8 cellular contexts compared by ENCODE assay signal in the genomic region with DNA sequence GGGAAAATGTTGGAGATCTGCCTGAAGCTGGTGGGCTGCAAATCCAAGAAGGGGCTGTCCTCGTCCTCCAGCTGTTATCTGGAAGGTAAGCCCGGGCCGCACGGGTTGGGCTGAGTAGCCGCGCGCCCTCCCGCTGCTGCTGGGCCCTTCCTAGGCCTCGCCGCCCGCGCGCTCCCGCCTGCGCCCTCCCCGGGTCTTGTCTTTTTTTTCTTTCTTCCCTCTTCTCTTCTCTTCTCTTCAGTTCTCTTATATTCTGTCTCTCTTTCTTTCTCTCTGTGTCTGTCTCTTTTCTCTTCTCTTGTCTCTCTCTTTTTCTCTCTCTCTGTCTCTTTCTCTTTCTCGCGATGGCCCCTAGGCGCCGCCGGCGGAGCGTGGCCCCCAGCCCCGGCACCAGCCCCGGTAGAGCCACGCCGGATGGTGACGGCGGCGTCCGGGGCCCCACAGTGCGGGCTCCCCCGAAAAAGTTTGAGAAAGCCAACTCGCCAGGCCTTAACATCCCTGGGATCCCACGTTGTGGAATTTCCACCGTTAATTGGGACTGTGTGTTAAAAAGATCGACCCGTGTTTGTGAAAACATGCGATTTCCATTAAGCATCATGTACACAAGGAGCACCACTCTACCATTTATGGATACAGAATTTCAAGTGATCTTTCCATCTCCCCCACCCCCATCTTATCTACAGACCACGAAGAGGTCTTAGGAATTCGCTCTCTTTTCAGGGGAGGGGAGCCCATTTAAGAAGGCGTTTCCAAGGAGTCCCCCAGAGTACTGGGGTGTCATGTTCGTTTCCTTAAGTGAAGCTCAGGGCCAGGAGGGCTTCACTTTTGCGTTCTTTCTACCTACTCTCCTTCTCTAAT. TPM values are rescaled to one million over a fixed set of nuclear protein-coding genes. Genes with fewer than 3 reads are reported as not detected.
DNase-seq lines count a peak whose midpoint lies in the region; ATAC-seq and TF ChIP-seq lines count a peak whose summit lies in the region.

No MANE protein-coding gene starts in this region.

- H3K4me3 Mint-ChIP-seq in CD4-positive, CD25-positive, alpha-beta regulatory T cell, result peak overlapping the region; percentile 75 to 96 (median 89)
- H3K4me3 Mint-ChIP-seq in endothelial cell (ENCODE audit: unreplicated experiment), result peak overlapping the region; percentile 99

- peaks cover 16% of the 10 kb centered on the region for H3K4me1 ChIP-seq in CD4-positive, CD25-positive, alpha-beta regulatory T cell (ENCODE audit: control insufficient read depth, insufficient read depth, low read length, poor library complexity, severe bottlenecking)
- peaks cover 19 to 31% of the 10 kb centered on the region in 2 donors for H3K4me1 ChIP-seq in mucosa of rectum (ENCODE audit: control insufficient read depth in 2 of 2, insufficient read depth in 2 of 2, low read length in 2 of 2)

- H3K27ac Mint-ChIP-seq in CD4-positive, CD25-positive, alpha-beta regulatory T cell, result peak overlapping the region; percentile 40 to 81 (median 49)
- H3K27ac Mint-ChIP-seq in endothelial cell (ENCODE audit: unreplicated experiment), result peak overlapping the region; percentile 97

- DNase-seq in CD4-positive, CD25-positive, alpha-beta regulatory T cell, result peak in 2 of 3 donors; percentile 9 to 54
- peak; percentile 62 for DNase-seq in activated CD4-positive, alpha-beta T cell treated with anti-CD3 and anti-CD28 coated beads for 48 hours
- DNase-seq in endothelial cell (ENCODE audit: low spot score) (peak; percentile 32), substantia nigra (lab: John Stamatoyannopoulos, UW) (peak in 13 of 49 donors; percentile 32 to 79 (median 64))

- peaks cover 0 to 2% (median 0%) of the 10 kb centered on the region in 7 donors for H3K9me3 Mint-ChIP-seq in CD4-positive, CD25-positive, alpha-beta regulatory T cell
- H3K9me3 Mint-ChIP-seq in endothelial cell (ENCODE audit: unreplicated experiment), result no peaks in the 10 kb centered on the region

- H3K4me1 Mint-ChIP-seq in CD4-positive, CD25-positive, alpha-beta regulatory T cell, result peaks cover 7 to 39% (median 35%) of the 10 kb centered on the region in 4 donors
- peaks cover 54% of the 10 kb centered on the region for H3K4me1 Mint-ChIP-seq in endothelial cell (ENCODE audit: unreplicated experiment)

- H3K27me3 Mint-ChIP-seq in CD4-positive, CD25-positive, alpha-beta regulatory T cell, result peaks cover 10% of the 10 kb centered on the region
- H3K27me3 Mint-ChIP-seq in endothelial cell (ENCODE audit: unreplicated experiment), result peaks cover 8% of the 10 kb centered on the region

- no peaks in the 10 kb centered on the region for H3K36me3 Mint-ChIP-seq in CD4-positive, CD25-positive, alpha-beta regulatory T cell
- H3K36me3 Mint-ChIP-seq in endothelial cell (ENCODE audit: low read depth, unreplicated experiment), result no peaks in the 10 kb centered on the region

- no peaks in the 10 kb centered on the region for H3K9me3 ChIP-seq in CD4-positive, CD25-positive, alpha-beta regulatory T cell (ENCODE audit: control insufficient read depth in 2 of 2, low read length in 2 of 2)
- H3K9me3 ChIP-seq in KOPT-K1 (ENCODE audit: insufficient read depth, low read length, poor library complexity, severe bottlenecking), result no peaks in the 10 kb centered on the region
- no peaks in the 10 kb centered on the region for H3K9me3 ChIP-seq in mucosa of rectum (ENCODE audit: control insufficient read depth in 2 of 2, low read length in 2 of 2)

- TF ChIP-seq CTCF in endothelial cell (IDR thresholded peaks at IDR 0.05; ENCODE audit: unreplicated experiment), result no peak

- no peak overlapping the region for H3K27ac ChIP-seq in CD4-positive, CD25-positive, alpha-beta regulatory T cell (ENCODE audit: insufficient read depth, low read length, poor library complexity, severe bottlenecking)
- H3K27ac ChIP-seq in KOPT-K1 (ENCODE audit: low read depth, low read length, poor library complexity, severe bottlenecking) (peak overlapping the region; percentile 69), mucosa of rectum (ENCODE audit: low read depth in 2 of 2, low read length in 2 of 2) (peak overlapping the region; percentile 88 to 89), substantia nigra (ENCODE audit: low read depth, low read length, poor library complexity, severe bottlenecking) (peak overlapping the region; percentile 94)

- H3K9ac ChIP-seq in mucosa of rectum (ENCODE audit: low read depth in 1 of 2, low read length in 2 of 2), result peak overlapping the region; percentile 83 to 84

- H3K27me3 ChIP-seq in CD4-positive, CD25-positive, alpha-beta regulatory T cell (ENCODE audit: control insufficient read depth, insufficient read depth, low read length), result peaks cover 5% of the 10 kb centered on the region
- no peaks in the 10 kb centered on the region for H3K27me3 ChIP-seq in mucosa of rectum (ENCODE audit: control insufficient read depth in 2 of 2, insufficient read depth in 2 of 2, low read length in 2 of 2)

- ATAC-seq in CD4-positive, CD25-positive, alpha-beta regulatory T cell (ENCODE audit: low read depth in 2 of 2), result peak in 1 of 2 donors; percentile 24
- ATAC-seq in GM19438 (IDR thresholded peaks at IDR 0.05; ENCODE audit: low read depth, unreplicated experiment) (peak; percentile 20), HG03378 (IDR thresholded peaks at IDR 0.05; ENCODE audit: unreplicated experiment) (no peak)

- H3K36me3 ChIP-seq in CD4-positive, CD25-positive, alpha-beta regulatory T cell (ENCODE audit: control insufficient read depth, insufficient read depth, low read length), result no peaks in the 10 kb centered on the region
- no peaks in the 10 kb centered on the region for H3K36me3 ChIP-seq in KOPT-K1 (ENCODE audit: insufficient read depth, low read length)
- no peaks in the 10 kb centered on the region for H3K36me3 ChIP-seq in mucosa of rectum (ENCODE audit: control insufficient read depth in 2 of 2, insufficient read depth in 2 of 2, low read length in 2 of 2)

- peak overlapping the region; percentile 50 for H3K4me3 ChIP-seq in CD4-positive, CD25-positive, alpha-beta regulatory T cell (ENCODE audit: low read depth, low read length)
- peak overlapping the region; percentile 73 to 91 for H3K4me3 ChIP-seq in mucosa of rectum (ENCODE audit: low read length in 2 of 2)

RNA-seq across cellular contexts. Expression of gene ABL1, which starts 0.6 kb away (rescaled TPM):
- total RNA-seq in CD4-positive, CD25-positive, alpha-beta regulatory T cell, result 33.9 TPM
- polyA plus RNA-seq in CD4-positive, CD25-positive, alpha-beta regulatory T cell, result 1 to 10 TPM; 5.5 to 9.2 (median 8.3) TPM
- total RNA-seq in endothelial cell (ENCODE audit: unreplicated experiment), result 121 TPM
